32 cellular contexts compared by ENCODE assay signal in genomic region chr20:10339609-10340008, GRCh38.
"Had no signal": no experiment of that assay in that cellular context is flagged by ENCODE, and none has a peak within 500 bp of the region (broad histone marks: within the 10 kb centered on the region; RNA-seq: fewer than 3 reads in every experiment).

No MANE protein-coding gene starts in this region.

- H3K27ac ChIP-seq: adrenal gland, body of pancreas, brain microvascular endothelial cell, breast epithelium, VCaP had no signal

- H3K4me3 ChIP-seq: adrenal gland, body of pancreas, breast epithelium had no signal

- H3K36me3 ChIP-seq: adrenal gland, brain microvascular endothelial cell, breast epithelium had no signal

- ATAC-seq: activated CD4-positive, alpha-beta T cell treated with anti-CD3 and anti-CD28 coated beads for 36 hours; activated CD8-positive, alpha-beta memory T cell treated with anti-CD3 and anti-CD28 coated beads, Interleukin-2, amount 10 ng/mL, durations not matched to agents 7 days and 5 days; activated CD8-positive, alpha-beta T cell treated with anti-CD3 and anti-CD28 coated beads, Interleukin-2, amount 10 ng/mL, durations not matched to agents 7 days and 5 days; activated naive CD4-positive, alpha-beta T cell treated with anti-CD3 and anti-CD28 coated beads, Interleukin-2, amount 50 U/mL, for 72 hours; body of pancreas had no signal

- H3K27me3 ChIP-seq: adrenal gland, body of pancreas, brain microvascular endothelial cell, breast epithelium had no signal

- H3K9me3 ChIP-seq: adrenal gland, body of pancreas, breast epithelium had no signal

- H3K4me1 ChIP-seq: adrenal gland, body of pancreas, breast epithelium had no signal

- FAIRE-seq: astrocyte, colon, TTC549 had no signal

- DNase-seq: activated B cell treated with CpG ODN at 0.5 μM for 24 hours; activated CD4-positive, alpha-beta memory T cell treated with anti-CD3 and anti-CD28 coated beads, Interleukin-2, amount 10 ng/mL, durations not matched to agents 7 days and 5 days; activated CD4-positive, alpha-beta T cell treated with anti-CD3 and anti-CD28 coated beads for 1 hour; activated CD4-positive, alpha-beta T cell treated with anti-CD3 and anti-CD28 coated beads for 36 hours; activated CD4-positive, alpha-beta T cell treated with anti-CD3 and anti-CD28 coated beads for 48 hours; activated CD4-positive, alpha-beta T cell treated with anti-CD3 and anti-CD28 coated beads, Interleukin-2, amount 10 ng/mL, durations not matched to agents 7 days and 5 days; activated CD4-positive, alpha-beta T cell treated with anti-CD3 and anti-CD28 coated beads, Interleukin-2, amount 50 U/mL, for 48 hours; activated CD8-positive, alpha-beta memory T cell treated with anti-CD3 and anti-CD28 coated beads for 24 hours; activated CD8-positive, alpha-beta memory T cell treated with anti-CD3 and anti-CD28 coated beads, Interleukin-2, amount 10 ng/mL, durations not matched to agents 7 days and 5 days; activated CD8-positive, alpha-beta memory T cell treated with anti-CD3 and anti-CD28 coated beads, Interleukin-2, amount 50 U/mL, for 48 hours; activated CD8-positive, alpha-beta T cell treated with anti-CD3 and anti-CD28 coated beads, Interleukin-2, amount 10 ng/mL, durations not matched to agents 7 days and 5 days; activated effector memory CD4-positive, alpha-beta T cell treated with Interleukin-2 at 50 U/mL for 16 hours; activated gamma-delta T cell; activated naive CD4-positive, alpha-beta T cell treated with anti-CD3 and anti-CD28 coated beads, Interleukin-2, amount 10 ng/mL, durations not matched to agents 7 days and 5 days; activated naive CD4-positive, alpha-beta T cell treated with Interleukin-2 at 50 U/mL for 16 hours; activated naive CD8-positive, alpha-beta T cell treated with anti-CD3 and anti-CD28 coated beads for 36 hours; activated T-cell treated with anti-CD3 and anti-CD28 coated beads, Interleukin-2, amount 50 U/mL, for 24 hours; activated T-cell treated with anti-CD3 and anti-CD28 coated beads, Interleukin-2, amount 50 U/mL, for 48 hours; adrenal gland; amniotic stem cell; aorta; body of pancreas; brain microvascular endothelial cell; central memory CD4-positive, alpha-beta T cell; T-helper 2 cell; T-helper 9 cell had no signal
